ENCODE assay signal across 20 cellular contexts in genomic region chr7:40965745-40966144, GRCh38.
DNase-seq lines count a peak whose midpoint lies in the region; ATAC-seq and TF ChIP-seq lines count a peak whose summit lies in the region.
"Had no signal": no experiment of that assay in that cellular context is flagged by ENCODE, and none has a peak within 500 bp of the region (broad histone marks: within the 10 kb centered on the region; RNA-seq: fewer than 3 reads in every experiment).

No MANE protein-coding gene starts in this region.

- H2AFZ ChIP-seq in KMS-11 (ENCODE audit: low read depth): no peak overlapping the region

- peaks cover 9% of the 10 kb centered on the region for H3K9me3 Mint-ChIP-seq in CD4-positive, alpha-beta T cell
- H3K9me3 Mint-ChIP-seq: activated B cell treated with CpG ODN at 0.5 μM for 24 hours; activated naive CD8-positive, alpha-beta T cell treated with anti-CD3 and anti-CD28 coated beads, Interleukin-2, amount 10 ng/mL, durations not matched to agents 7 days and 5 days; nephron; type B pancreatic cell had no signal

- peak overlapping the region; percentile 49 for H3K4me2 ChIP-seq in KMS-11

- no peaks in the 10 kb centered on the region for H3K36me3 Mint-ChIP-seq in CD4-positive, alpha-beta T cell (ENCODE audit: low read depth)
- H3K36me3 Mint-ChIP-seq: activated naive CD8-positive, alpha-beta T cell treated with anti-CD3 and anti-CD28 coated beads, Interleukin-2, amount 10 ng/mL, durations not matched to agents 7 days and 5 days; type B pancreatic cell had no signal

- no peaks in the 10 kb centered on the region for H3K27me3 Mint-ChIP-seq in CD4-positive, alpha-beta T cell
- H3K27me3 Mint-ChIP-seq: activated B cell treated with CpG ODN at 0.5 μM for 24 hours; activated naive CD8-positive, alpha-beta T cell treated with anti-CD3 and anti-CD28 coated beads, Interleukin-2, amount 10 ng/mL, durations not matched to agents 7 days and 5 days; effector memory CD8-positive, alpha-beta T cell; type B pancreatic cell had no signal

- CTCF ChIA-PET in CD4-positive, alpha-beta T cell (lab: Charles Lee): no interaction called here

- ATAC-seq in GM18858 (IDR thresholded peaks at IDR 0.05; ENCODE audit: unreplicated experiment) (peak; percentile 88), GM21515 (IDR thresholded peaks at IDR 0.05; ENCODE audit: unreplicated experiment) (peak; percentile 71), HG03060 (IDR thresholded peaks at IDR 0.05; ENCODE audit: low read depth, unreplicated experiment) (peak; percentile 44)
- ATAC-seq in CD4-positive, alpha-beta T cell (ENCODE audit: poor library complexity): no peak
- ATAC-seq: effector memory CD8-positive, alpha-beta T cell; Panc1 had no signal

- POLR2A ChIA-PET in CD4-positive, alpha-beta T cell (lab: Charles Lee): no interaction called here

- H3K4me3 Mint-ChIP-seq in CD4-positive, alpha-beta T cell: no peak overlapping the region
- H3K4me3 Mint-ChIP-seq: activated B cell treated with CpG ODN at 0.5 μM for 24 hours; activated naive CD8-positive, alpha-beta T cell treated with anti-CD3 and anti-CD28 coated beads, Interleukin-2, amount 10 ng/mL, durations not matched to agents 7 days and 5 days; effector memory CD8-positive, alpha-beta T cell; nephron; type B pancreatic cell had no signal

- intact Hi-C loops in head of caudate nucleus (cut with DNase I): no loop called here
- intact Hi-C loops in CD4-positive, alpha-beta T cell (cut with DNase I, micrococcal nuclease): no loop called here

- no peak for DNase-seq in head of caudate nucleus
- DNase-seq in NCI-H226: no peak
- no peak for DNase-seq in CD4-positive, alpha-beta T cell
- DNase-seq in H4 (ENCODE audit: low spot score): no peak
- DNase-seq: activated B cell treated with CpG ODN at 0.5 μM for 24 hours; activated naive CD8-positive, alpha-beta T cell treated with anti-CD3 and anti-CD28 coated beads, Interleukin-2, amount 10 ng/mL, durations not matched to agents 7 days and 5 days; DMS53; effector memory CD8-positive, alpha-beta T cell; NCI-H1436 treated with DMSO at 0.1 percent for 48 hours; NCI-H510A; retina; SW 1271 had no signal

- H3K4me1 Mint-ChIP-seq in CD4-positive, alpha-beta T cell (ENCODE audit: low read depth): no peaks in the 10 kb centered on the region
- H3K4me1 Mint-ChIP-seq: activated B cell treated with CpG ODN at 0.5 μM for 24 hours; activated naive CD8-positive, alpha-beta T cell treated with anti-CD3 and anti-CD28 coated beads, Interleukin-2, amount 10 ng/mL, durations not matched to agents 7 days and 5 days had no signal

- no peak overlapping the region for H3K27ac ChIP-seq in KMS-11
- no peak overlapping the region for H3K27ac ChIP-seq in CD4-positive, alpha-beta T cell (ENCODE audit: low read depth, low read length)

- TF ChIP-seq CTCF in KMS-11 (conservative IDR thresholded peaks at IDR 0.05; ENCODE audit: low read depth, low read length): no peak
- no peak for TF ChIP-seq CTCF in CD4-positive, alpha-beta T cell (IDR thresholded peaks at IDR 0.05)

- no peaks in the 10 kb centered on the region for H3K27me3 ChIP-seq in KMS-11 (ENCODE audit: insufficient read depth, low read depth)
- no peaks in the 10 kb centered on the region for H3K27me3 ChIP-seq in CD4-positive, alpha-beta T cell (ENCODE audit: control insufficient read depth, insufficient read depth, low read length)

- no peaks in the 10 kb centered on the region for H3K9me3 ChIP-seq in CD4-positive, alpha-beta T cell (ENCODE audit: control insufficient read depth, low read length)

- H3K9ac ChIP-seq in KMS-11: no peak overlapping the region

- no peaks in the 10 kb centered on the region for H3K79me2 ChIP-seq in KMS-11 (ENCODE audit: insufficient read depth, low read depth)

- no peak overlapping the region for H3K27ac Mint-ChIP-seq in CD4-positive, alpha-beta T cell
- H3K27ac Mint-ChIP-seq: activated B cell treated with CpG ODN at 0.5 μM for 24 hours; activated naive CD8-positive, alpha-beta T cell treated with anti-CD3 and anti-CD28 coated beads, Interleukin-2, amount 10 ng/mL, durations not matched to agents 7 days and 5 days; effector memory CD8-positive, alpha-beta T cell; type B pancreatic cell had no signal

- no peak overlapping the region for H3K4me3 ChIP-seq in KMS-11 (IDR thresholded peaks at IDR 0.05; ENCODE audit: insufficient read depth, low read depth, low read length)
- H3K4me3 ChIP-seq: lung had no signal

- no peaks in the 10 kb centered on the region for H3K36me3 ChIP-seq in KMS-11 (ENCODE audit: insufficient read depth)

- H3K4me1 ChIP-seq in KMS-11 (ENCODE audit: low read depth, poor library complexity, severe bottlenecking): peaks cover 28% of the 10 kb centered on the region

- H4K20me1 ChIP-seq in KMS-11 (ENCODE audit: insufficient read depth): no peaks in the 10 kb centered on the region
